In genomic region chr3:12701591-12701990, GRCh38 we compare ENCODE assay signal across 12 cellular contexts. TPM values are rescaled to one million over a fixed set of nuclear protein-coding genes. Genes with fewer than 3 reads are reported as not detected.
"Had no signal": no experiment of that assay in that cellular context is flagged by ENCODE, and none has a peak within 500 bp of the region (broad histone marks: within the 10 kb centered on the region; RNA-seq: fewer than 3 reads in every experiment).

No MANE protein-coding gene starts in this region.

RNA-seq across cellular contexts. Expression of gene TMEM40, which starts 57.5 kb away (rescaled TPM):
- total RNA-seq: activated naive CD4-positive, alpha-beta T cell treated with anti-CD3 and anti-CD28 coated beads for 36 hours; activated naive CD4-positive, alpha-beta T cell treated with anti-CD3 and anti-CD28 coated beads, Interleukin-2, amount 50 U/mL, for 72 hours; activated naive CD8-positive, alpha-beta T cell treated with anti-CD3 and anti-CD28 coated beads for 36 hours; activated naive CD8-positive, alpha-beta T cell treated with anti-CD3 and anti-CD28 coated beads, Interleukin-2, amount 10 ng/mL, durations not matched to agents 7 days and 5 days; activated T-cell treated with anti-CD3 and anti-CD28 coated beads, Interleukin-2, amount 50 U/mL, for 4 hours; activated T-cell treated with anti-CD3 and anti-CD28 coated beads, Interleukin-2, amount 50 U/mL, for 72 hours; activated T-helper 1 cell treated with anti-CD3 and anti-CD28 coated beads, Interleukin-12 subunit alpha, Interleukin-12 subunit beta, Interleukin-2, Interleukin-4 antibody, amounts not matched to agents 30 ng/mL and 10 ng/mL and 1 ng/mL, durations not matched to agents 14 hours and 24 hours and 36 hours; activated T-helper 17 cell treated with anti-CD3 and anti-CD28 coated beads, Interleukin-2, amount 50 U/mL, for 72 hours; activated T-helper 2 cell treated with anti-CD3 and anti-CD28 coated beads, Interferon-gamma antibody, Interleukin-2, Interleukin-4, amounts not matched to agents 10 μg/mL and 5 μg/mL and 100 μg/mL, durations not matched to agents 14 hours and 24 hours and 36 hours; ascending aorta; body of pancreas; cerebellum had no signal
